ENCODE assay signal across 28 cellular contexts in genomic region chr2:220114443-220114842, GRCh38.
"Had no signal": no experiment of that assay in that cellular context is flagged by ENCODE, and none has a peak within 500 bp of the region (broad histone marks: within the 10 kb centered on the region; RNA-seq: fewer than 3 reads in every experiment).

No MANE protein-coding gene starts in this region.

- H3K27me3 ChIP-seq: esophagus squamous epithelium, left lung, neutrophil, thyroid gland, vagina had no signal

- H3K9ac ChIP-seq: parathyroid adenoma had no signal

- H3K79me2 ChIP-seq: parathyroid adenoma had no signal

- H3K36me3 ChIP-seq: esophagus squamous epithelium, heart right ventricle, left lung, neutrophil, thyroid gland, vagina had no signal

- H3K27ac ChIP-seq: esophagus squamous epithelium, heart right ventricle, left lung, neutrophil, parathyroid adenoma, thyroid gland, vagina had no signal

- H2AFZ ChIP-seq: parathyroid adenoma had no signal

- H3K4me1 ChIP-seq: esophagus squamous epithelium, heart right ventricle, left lung, parathyroid adenoma, thyroid gland, vagina had no signal

- H3K4me2 ChIP-seq: smooth muscle cell had no signal

- DNase-seq: effector memory CD4-positive, alpha-beta T cell; erythroblast; esophagus squamous epithelium; foreskin melanocyte; glutamatergic neuron; heart right ventricle; hippocampal formation; left cardiac atrium; left lung; mesenchymal stem cell; mucosa of descending colon; naive B cell; stimulated activated CD4-positive, alpha-beta T cell treated with anti-CD3 and anti-CD28 coated beads, Interleukin-12 subunit alpha, Interleukin-12 subunit beta, amount 100 ng/mL, for 4 hours; stimulated activated CD4-positive, alpha-beta T cell treated with anti-CD3 and anti-CD28 coated beads, Interleukin-1b, Interleukin-23, amount 100 ng/mL, for 48 hours; stimulated activated CD4-positive, alpha-beta T cell treated with anti-CD3 and anti-CD28 coated beads, Interleukin-4, amount 100 ng/mL, for 1 hour; stimulated activated CD8-positive, alpha-beta memory T cell treated with anti-CD3 and anti-CD28 coated beads, Interleukin-4, amount 100 ng/mL, for 48 hours; stimulated activated naive CD4-positive, alpha-beta T cell; stimulated activated naive CD8-positive, alpha-beta T cell treated with anti-CD3 and anti-CD28 coated beads, Interleukin-15, amount 100 ng/mL, for 72 hours; thyroid gland; trophoblast cell had no signal

- H3K4me3 ChIP-seq: esophagus squamous epithelium, heart right ventricle, left lung, mucosa of descending colon, smooth muscle cell, thyroid gland, vagina had no signal

- FAIRE-seq: endothelial cell of umbilical vein, islet of Langerhans had no signal

- ATAC-seq: heart right ventricle; left cardiac atrium; left lung; mucosa of descending colon; natural killer cell treated with Interleukin-12 subunit alpha and Interleukin-12 subunit beta and Interleukin-15 and Interleukin-18, amount 100 ng/mL, for 72 hours; sciatic nerve; stimulated activated naive CD8-positive, alpha-beta T cell treated with anti-CD3 and anti-CD28 coated beads, Interleukin-15, amount 100 ng/mL, for 72 hours had no signal

- H3K9me3 ChIP-seq: mucosa of descending colon, neutrophil, thyroid gland, vagina had no signal
